In the genomic region with DNA sequence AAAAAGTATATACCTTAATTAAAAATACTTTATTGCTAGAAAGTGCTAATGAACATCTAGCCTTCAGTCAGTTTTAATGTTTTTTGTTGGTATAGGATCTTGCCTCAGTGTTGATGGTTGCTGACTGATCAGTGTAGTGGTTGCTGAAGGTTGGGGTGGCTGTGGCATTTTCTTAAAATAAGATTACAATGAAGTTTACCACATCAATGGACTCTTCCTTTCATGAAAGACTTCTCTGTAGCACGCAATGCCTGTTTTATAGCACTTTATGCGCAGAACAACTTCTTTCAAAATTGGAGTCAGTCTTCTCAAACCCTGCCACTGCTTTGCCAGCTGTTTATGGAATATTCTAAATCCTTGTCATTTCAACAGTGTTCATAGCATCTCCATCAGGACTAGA, we compare ENCODE assay signal across 1 cellular context.
TF ChIP-seq lines count a peak whose summit lies in the region.

No MANE protein-coding gene starts in this region.

TF ChIP-seq in SK-N-SH, 30 proteins besides CTCF, POLR2A, EP300 and RAD21 (continued from another document):
- TF ChIP-seq MXI1 (IDR thresholded peaks at IDR 0.05; ENCODE audit: low read depth, low read length) (no peak), GATA2 (CRISPR knock-in tag; IDR thresholded peaks at IDR 0.05) (no peak)
